Comparison of ENCODE assay signal across 1 cellular context in the genomic region with DNA sequence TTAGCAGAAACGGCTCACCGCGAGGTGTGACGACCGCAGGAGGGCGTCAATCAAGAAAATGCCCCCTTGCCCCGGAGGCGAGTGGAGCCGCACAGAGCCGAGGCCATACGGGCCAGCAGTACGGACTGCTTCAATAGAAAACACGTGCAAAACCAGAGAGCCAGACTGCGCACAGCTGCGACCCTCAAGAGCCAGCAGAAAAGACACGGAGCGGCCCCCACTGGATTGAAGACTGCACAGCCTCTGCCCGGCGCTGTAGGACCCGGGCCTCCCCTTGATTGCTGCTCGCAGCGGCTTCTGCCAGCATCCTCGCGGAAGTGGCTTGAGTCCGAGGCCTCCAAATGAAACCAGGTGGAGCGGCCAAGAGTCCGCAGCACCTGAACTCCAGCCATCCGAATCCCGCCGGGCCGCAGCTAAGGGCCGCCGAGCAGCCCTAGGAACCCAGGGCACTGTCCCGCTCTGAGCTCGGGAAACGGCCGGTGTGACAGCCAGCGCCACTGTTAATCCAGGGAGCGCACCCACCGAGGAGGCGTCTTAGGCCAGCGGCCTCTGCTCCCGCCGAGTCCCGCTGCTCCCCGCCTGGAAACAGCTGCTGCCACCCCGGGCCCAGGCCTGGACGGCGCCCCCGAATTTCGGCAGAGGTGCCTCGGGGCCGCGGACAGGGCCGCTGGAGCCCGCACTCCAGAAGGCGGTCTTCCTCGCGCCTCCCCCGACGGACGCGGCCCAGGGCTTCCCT.
TF ChIP-seq lines count a peak whose summit lies in the region.

No MANE protein-coding gene starts in this region.

TF ChIP-seq in K562, 482 proteins besides CTCF, POLR2A, EP300 and RAD21 (continued from another document and continues in another):
- TF ChIP-seq STAG1 (CRISPR knock-in tag; IDR thresholded peaks at IDR 0.05; ENCODE audit: borderline replicate concordance) (peak; percentile 30; the same call in 1 of the 2 replicates), YY1 (IDR thresholded peaks at IDR 0.05; ENCODE audit: borderline replicate concordance in 1 of 3, control insufficient read depth in 1 of 3, extremely low read depth in 1 of 3, insufficient read depth in 3 of 3, insufficient read length in 1 of 3, insufficient replicate concordance in 2 of 3, low read depth in 1 of 3, low read length in 2 of 3) (peak in 1 of 3 experiments; percentile 62), TEAD4 (IDR thresholded peaks at IDR 0.05; ENCODE audit: low read length) (no peak), TEAD4 (CRISPR knock-in tag; IDR thresholded peaks at IDR 0.05; ENCODE audit: borderline replicate concordance) (no peak), EGR1 (conservative IDR thresholded peaks at IDR 0.05) (0 out of 2 replicates have a peak, but pooled peaks have one; percentile 12), NCOA6 (IDR thresholded peaks at IDR 0.05) (peak; percentile 60; the same call in 1 of the 2 replicates), ZNF133 (CRISPR knock-in tag; IDR thresholded peaks at IDR 0.05) (no peak), PHF8 (IDR thresholded peaks at IDR 0.05; ENCODE audit: borderline replicate concordance, low read length) (peak; percentile 32; the same call in 1 of the 2 replicates), ARID2 (IDR thresholded peaks at IDR 0.05) (no peak), CREM (IDR thresholded peaks at IDR 0.05; ENCODE audit: low read depth) (0 out of 2 replicates have a peak, but pooled peaks have one; percentile 20), MEIS2 (IDR thresholded peaks at IDR 0.05; ENCODE audit: partially characterized antibody) (peak; percentile 42), L3MBTL2 (IDR thresholded peaks at IDR 0.05) (peak; percentile 92), MYC (IDR thresholded peaks at IDR 0.05; ENCODE audit: low read depth, low read length) (peak; percentile 50; the same call in 1 of the 2 replicates), MYC (CRISPR knock-in tag; IDR thresholded peaks at IDR 0.05; ENCODE audit: borderline replicate concordance, low read depth) (no peak), XRCC5 (IDR thresholded peaks at IDR 0.05; ENCODE audit: low read depth, low read length) (peak; percentile 22; the same call in 1 of the 2 replicates), HMGN3 (IDR thresholded peaks at IDR 0.05; ENCODE audit: borderline replicate concordance, extremely low read depth, insufficient read length, low read depth, low read length) (peak; percentile 14), KAT7 (CRISPR knock-in tag; IDR thresholded peaks at IDR 0.05; ENCODE audit: borderline replicate concordance) (peak; percentile 80; the same call in 1 of the 2 replicates), FOXK1 (CRISPR knock-in tag; IDR thresholded peaks at IDR 0.05; ENCODE audit: borderline replicate concordance) (peak; percentile 45; the same call in 1 of the 2 replicates), RUNX1 (IDR thresholded peaks at IDR 0.05; ENCODE audit: low read depth) (no peak), SAP30 (IDR thresholded peaks at IDR 0.05; ENCODE audit: borderline replicate concordance, insufficient read depth, low read depth, low read length, poor library complexity, severe bottlenecking) (peak; percentile 41), CHD1 (IDR thresholded peaks at IDR 0.05; ENCODE audit: low read length) (peak; percentile 55), MAZ (CRISPR knock-in tag; conservative IDR thresholded peaks at IDR 0.05 in 1 of 2, IDR thresholded peaks at IDR 0.05 in 1 of 2) (0 out of 4 replicates have a peak, but pooled peaks of 1 of the 2 experiments have one; percentile 13), FIP1L1 (IDR thresholded peaks at IDR 0.05; ENCODE audit: low read depth, low read length, poor library complexity, severe bottlenecking) (peak; percentile 20), CXXC5 (CRISPR knock-in tag; IDR thresholded peaks at IDR 0.05) (peak; percentile 33; the same call in 1 of the 2 replicates), BHLHE40 (IDR thresholded peaks at IDR 0.05; ENCODE audit: low read length) (peak; percentile 4; the same call in 1 of the 2 replicates), CTBP1 (IDR thresholded peaks at IDR 0.05; ENCODE audit: borderline replicate concordance) (no peak), RBBP5 (IDR thresholded peaks at IDR 0.05; ENCODE audit: borderline replicate concordance, insufficient read depth, low read length, poor library complexity, severe bottlenecking) (peak; percentile 79), ATF1 (CRISPR knock-in tag; IDR thresholded peaks at IDR 0.05) (no peak), ATF1 (tag; IDR thresholded peaks at IDR 0.05) (0 out of 2 replicates have a peak, but pooled peaks have one; percentile 11), RAD51 (IDR thresholded peaks at IDR 0.05; ENCODE audit: borderline replicate concordance, low read depth) (no peak), RBM22 (IDR thresholded peaks at IDR 0.05; ENCODE audit: low read depth, low read length, poor library complexity, severe bottlenecking) (peak; percentile 7), ZBTB7A (IDR thresholded peaks at IDR 0.05; ENCODE audit: borderline replicate concordance, control insufficient read depth, low read depth, low read length) (0 out of 2 replicates have a peak, but pooled peaks have one; percentile 17), ZNF644 (tag; IDR thresholded peaks at IDR 0.05; ENCODE audit: low read depth) (no peak), ZFX (CRISPR knock-in tag; IDR thresholded peaks at IDR 0.05) (peak; percentile 78)
- TF ChIP-seq, protein P1, sequence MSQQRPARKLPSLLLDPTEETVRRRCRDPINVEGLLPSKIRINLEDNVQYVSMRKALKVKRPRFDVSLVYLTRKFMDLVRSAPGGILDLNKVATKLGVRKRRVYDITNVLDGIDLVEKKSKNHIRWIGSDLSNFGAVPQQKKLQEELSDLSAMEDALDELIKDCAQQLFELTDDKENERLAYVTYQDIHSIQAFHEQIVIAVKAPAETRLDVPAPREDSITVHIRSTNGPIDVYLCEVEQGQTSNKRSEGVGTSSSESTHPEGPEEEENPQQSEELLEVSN (IDR thresholded peaks at IDR 0.05; ENCODE audit: borderline replicate concordance in 1 of 2, extremely low read depth in 1 of 2, insufficient read depth in 1 of 2, insufficient read length in 1 of 2, low read depth in 1 of 2, low read length in 1 of 2, poor library complexity in 1 of 2, severe bottlenecking in 1 of 2), result peak; percentile 46 to 52
- TF ChIP-seq, protein P2, sequence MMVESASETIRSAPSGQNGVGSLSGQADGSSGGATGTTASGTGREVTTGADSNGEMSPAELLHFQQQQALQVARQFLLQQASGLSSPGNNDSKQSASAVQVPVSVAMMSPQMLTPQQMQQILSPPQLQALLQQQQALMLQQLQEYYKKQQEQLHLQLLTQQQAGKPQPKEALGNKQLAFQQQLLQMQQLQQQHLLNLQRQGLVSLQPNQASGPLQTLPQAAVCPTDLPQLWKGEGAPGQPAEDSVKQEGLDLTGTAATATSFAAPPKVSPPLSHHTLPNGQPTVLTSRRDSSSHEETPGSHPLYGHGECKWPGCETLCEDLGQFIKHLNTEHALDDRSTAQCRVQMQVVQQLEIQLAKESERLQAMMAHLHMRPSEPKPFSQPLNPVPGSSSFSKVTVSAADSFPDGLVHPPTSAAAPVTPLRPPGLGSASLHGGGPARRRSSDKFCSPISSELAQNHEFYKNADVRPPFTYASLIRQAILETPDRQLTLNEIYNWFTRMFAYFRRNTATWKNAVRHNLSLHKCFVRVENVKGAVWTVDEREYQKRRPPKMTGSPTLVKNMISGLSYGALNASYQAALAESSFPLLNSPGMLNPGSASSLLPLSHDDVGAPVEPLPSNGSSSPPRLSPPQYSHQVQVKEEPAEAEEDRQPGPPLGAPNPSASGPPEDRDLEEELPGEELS (CRISPR knock-in tag; IDR thresholded peaks at IDR 0.05; ENCODE audit: borderline replicate concordance), result peak; percentile 59; the same call in 1 of the 2 replicates
- TF ChIP-seq, protein P3, sequence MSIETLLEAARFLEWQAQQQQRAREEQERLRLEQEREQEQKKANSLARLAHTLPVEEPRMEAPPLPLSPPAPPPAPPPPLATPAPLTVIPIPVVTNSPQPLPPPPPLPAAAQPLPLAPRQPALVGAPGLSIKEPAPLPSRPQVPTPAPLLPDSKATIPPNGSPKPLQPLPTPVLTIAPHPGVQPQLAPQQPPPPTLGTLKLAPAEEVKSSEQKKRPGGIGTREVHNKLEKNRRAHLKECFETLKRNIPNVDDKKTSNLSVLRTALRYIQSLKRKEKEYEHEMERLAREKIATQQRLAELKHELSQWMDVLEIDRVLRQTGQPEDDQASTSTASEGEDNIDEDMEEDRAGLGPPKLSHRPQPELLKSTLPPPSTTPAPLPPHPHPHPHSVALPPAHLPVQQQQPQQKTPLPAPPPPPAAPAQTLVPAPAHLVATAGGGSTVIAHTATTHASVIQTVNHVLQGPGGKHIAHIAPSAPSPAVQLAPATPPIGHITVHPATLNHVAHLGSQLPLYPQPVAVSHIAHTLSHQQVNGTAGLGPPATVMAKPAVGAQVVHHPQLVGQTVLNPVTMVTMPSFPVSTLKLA (conservative IDR thresholded peaks at IDR 0.05), result 0 out of 4 replicates have a peak, but pooled peaks of 1 of the 2 experiments have one; percentile 40
- TF ChIP-seq, protein P4, sequence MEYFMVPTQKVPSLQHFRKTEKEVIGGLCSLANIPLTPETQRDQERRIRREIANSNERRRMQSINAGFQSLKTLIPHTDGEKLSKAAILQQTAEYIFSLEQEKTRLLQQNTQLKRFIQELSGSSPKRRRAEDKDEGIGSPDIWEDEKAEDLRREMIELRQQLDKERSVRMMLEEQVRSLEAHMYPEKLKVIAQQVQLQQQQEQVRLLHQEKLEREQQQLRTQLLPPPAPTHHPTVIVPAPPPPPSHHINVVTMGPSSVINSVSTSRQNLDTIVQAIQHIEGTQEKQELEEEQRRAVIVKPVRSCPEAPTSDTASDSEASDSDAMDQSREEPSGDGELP (CRISPR knock-in tag; IDR thresholded peaks at IDR 0.05; ENCODE audit: borderline replicate concordance), result peak; percentile 64; the same call in 1 of the 2 replicates
- TF ChIP-seq, protein P5, sequence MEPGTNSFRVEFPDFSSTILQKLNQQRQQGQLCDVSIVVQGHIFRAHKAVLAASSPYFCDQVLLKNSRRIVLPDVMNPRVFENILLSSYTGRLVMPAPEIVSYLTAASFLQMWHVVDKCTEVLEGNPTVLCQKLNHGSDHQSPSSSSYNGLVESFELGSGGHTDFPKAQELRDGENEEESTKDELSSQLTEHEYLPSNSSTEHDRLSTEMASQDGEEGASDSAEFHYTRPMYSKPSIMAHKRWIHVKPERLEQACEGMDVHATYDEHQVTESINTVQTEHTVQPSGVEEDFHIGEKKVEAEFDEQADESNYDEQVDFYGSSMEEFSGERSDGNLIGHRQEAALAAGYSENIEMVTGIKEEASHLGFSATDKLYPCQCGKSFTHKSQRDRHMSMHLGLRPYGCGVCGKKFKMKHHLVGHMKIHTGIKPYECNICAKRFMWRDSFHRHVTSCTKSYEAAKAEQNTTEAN (CRISPR knock-in tag; IDR thresholded peaks at IDR 0.05), result peak; percentile 42; the same call in 1 of the 2 replicates
- TF ChIP-seq, protein P6, sequence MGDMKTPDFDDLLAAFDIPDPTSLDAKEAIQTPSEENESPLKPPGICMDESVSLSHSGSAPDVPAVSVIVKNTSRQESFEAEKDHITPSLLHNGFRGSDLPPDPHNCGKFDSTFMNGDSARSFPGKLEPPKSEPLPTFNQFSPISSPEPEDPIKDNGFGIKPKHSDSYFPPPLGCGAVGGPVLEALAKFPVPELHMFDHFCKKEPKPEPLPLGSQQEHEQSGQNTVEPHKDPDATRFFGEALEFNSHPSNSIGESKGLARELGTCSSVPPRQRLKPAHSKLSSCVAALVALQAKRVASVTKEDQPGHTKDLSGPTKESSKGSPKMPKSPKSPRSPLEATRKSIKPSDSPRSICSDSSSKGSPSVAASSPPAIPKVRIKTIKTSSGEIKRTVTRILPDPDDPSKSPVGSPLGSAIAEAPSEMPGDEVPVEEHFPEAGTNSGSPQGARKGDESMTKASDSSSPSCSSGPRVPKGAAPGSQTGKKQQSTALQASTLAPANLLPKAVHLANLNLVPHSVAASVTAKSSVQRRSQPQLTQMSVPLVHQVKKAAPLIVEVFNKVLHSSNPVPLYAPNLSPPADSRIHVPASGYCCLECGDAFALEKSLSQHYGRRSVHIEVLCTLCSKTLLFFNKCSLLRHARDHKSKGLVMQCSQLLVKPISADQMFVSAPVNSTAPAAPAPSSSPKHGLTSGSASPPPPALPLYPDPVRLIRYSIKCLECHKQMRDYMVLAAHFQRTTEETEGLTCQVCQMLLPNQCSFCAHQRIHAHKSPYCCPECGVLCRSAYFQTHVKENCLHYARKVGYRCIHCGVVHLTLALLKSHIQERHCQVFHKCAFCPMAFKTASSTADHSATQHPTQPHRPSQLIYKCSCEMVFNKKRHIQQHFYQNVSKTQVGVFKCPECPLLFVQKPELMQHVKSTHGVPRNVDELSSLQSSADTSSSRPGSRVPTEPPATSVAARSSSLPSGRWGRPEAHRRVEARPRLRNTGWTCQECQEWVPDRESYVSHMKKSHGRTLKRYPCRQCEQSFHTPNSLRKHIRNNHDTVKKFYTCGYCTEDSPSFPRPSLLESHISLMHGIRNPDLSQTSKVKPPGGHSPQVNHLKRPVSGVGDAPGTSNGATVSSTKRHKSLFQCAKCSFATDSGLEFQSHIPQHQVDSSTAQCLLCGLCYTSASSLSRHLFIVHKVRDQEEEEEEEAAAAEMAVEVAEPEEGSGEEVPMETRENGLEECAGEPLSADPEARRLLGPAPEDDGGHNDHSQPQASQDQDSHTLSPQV (IDR thresholded peaks at IDR 0.05), result 0 out of 2 replicates have a peak, but pooled peaks have one; percentile 56
- TF ChIP-seq, protein P7, sequence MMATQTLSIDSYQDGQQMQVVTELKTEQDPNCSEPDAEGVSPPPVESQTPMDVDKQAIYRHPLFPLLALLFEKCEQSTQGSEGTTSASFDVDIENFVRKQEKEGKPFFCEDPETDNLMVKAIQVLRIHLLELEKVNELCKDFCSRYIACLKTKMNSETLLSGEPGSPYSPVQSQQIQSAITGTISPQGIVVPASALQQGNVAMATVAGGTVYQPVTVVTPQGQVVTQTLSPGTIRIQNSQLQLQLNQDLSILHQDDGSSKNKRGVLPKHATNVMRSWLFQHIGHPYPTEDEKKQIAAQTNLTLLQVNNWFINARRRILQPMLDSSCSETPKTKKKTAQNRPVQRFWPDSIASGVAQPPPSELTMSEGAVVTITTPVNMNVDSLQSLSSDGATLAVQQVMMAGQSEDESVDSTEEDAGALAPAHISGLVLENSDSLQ (IDR thresholded peaks at IDR 0.05), result peak; percentile 86
- TF ChIP-seq, protein P8, sequence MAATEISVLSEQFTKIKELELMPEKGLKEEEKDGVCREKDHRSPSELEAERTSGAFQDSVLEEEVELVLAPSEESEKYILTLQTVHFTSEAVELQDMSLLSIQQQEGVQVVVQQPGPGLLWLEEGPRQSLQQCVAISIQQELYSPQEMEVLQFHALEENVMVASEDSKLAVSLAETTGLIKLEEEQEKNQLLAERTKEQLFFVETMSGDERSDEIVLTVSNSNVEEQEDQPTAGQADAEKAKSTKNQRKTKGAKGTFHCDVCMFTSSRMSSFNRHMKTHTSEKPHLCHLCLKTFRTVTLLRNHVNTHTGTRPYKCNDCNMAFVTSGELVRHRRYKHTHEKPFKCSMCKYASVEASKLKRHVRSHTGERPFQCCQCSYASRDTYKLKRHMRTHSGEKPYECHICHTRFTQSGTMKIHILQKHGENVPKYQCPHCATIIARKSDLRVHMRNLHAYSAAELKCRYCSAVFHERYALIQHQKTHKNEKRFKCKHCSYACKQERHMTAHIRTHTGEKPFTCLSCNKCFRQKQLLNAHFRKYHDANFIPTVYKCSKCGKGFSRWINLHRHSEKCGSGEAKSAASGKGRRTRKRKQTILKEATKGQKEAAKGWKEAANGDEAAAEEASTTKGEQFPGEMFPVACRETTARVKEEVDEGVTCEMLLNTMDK (IDR thresholded peaks at IDR 0.05; ENCODE audit: borderline replicate concordance, insufficient read depth, low read depth, low read length, poor library complexity, severe bottlenecking), result peak; percentile 33
